Comparison of ENCODE assay signal across 1 cellular context in genomic region chr2:171630812-171631626, GRCh38.
TF ChIP-seq lines count a peak whose summit lies in the region.

No MANE protein-coding gene starts in this region.

TF ChIP-seq in K562, 482 proteins besides CTCF, POLR2A, EP300 and RAD21 (continued from another document and continues in another):
- no peak for TF ChIP-seq ZNF655 (CRISPR knock-in tag; IDR thresholded peaks at IDR 0.05)
- no peak for TF ChIP-seq NFE2 (IDR thresholded peaks at IDR 0.05; ENCODE audit: low read depth)
- TF ChIP-seq SNAPC5 (CRISPR knock-in tag; IDR thresholded peaks at IDR 0.05) = no peak
- peak; percentile 93 for TF ChIP-seq TCF3 (CRISPR knock-in tag; IDR thresholded peaks at IDR 0.05)
- no peak for TF ChIP-seq ZBTB1 (CRISPR knock-in tag; IDR thresholded peaks at IDR 0.05; ENCODE audit: borderline replicate concordance, low read depth)
- TF ChIP-seq DMBX1 (CRISPR knock-in tag; IDR thresholded peaks at IDR 0.05; ENCODE audit: borderline replicate concordance) = peak; percentile 90
- no peak for TF ChIP-seq ZC3H4 (CRISPR knock-in tag; IDR thresholded peaks at IDR 0.05; ENCODE audit: borderline replicate concordance)
- TF ChIP-seq ZNF175 (CRISPR knock-in tag; IDR thresholded peaks at IDR 0.05; ENCODE audit: low read depth) = peak; percentile 47; the same call in 1 of the 2 replicates
- TF ChIP-seq E2F4 (CRISPR knock-in tag; IDR thresholded peaks at IDR 0.05; ENCODE audit: low read depth) = no peak
- TF ChIP-seq TFAM (CRISPR knock-in tag; conservative IDR thresholded peaks at IDR 0.05) = no peak
- TF ChIP-seq ZNF507 (tag; conservative IDR thresholded peaks at IDR 0.05) = no peak
- no peak for TF ChIP-seq YBX1 (IDR thresholded peaks at IDR 0.05)
- peak; percentile 67; the same call in 1 of the 2 replicates for TF ChIP-seq ZNF274 (IDR thresholded peaks at IDR 0.05; ENCODE audit: borderline replicate concordance, low read depth, low read length)
- no peak for TF ChIP-seq ILF3 (IDR thresholded peaks at IDR 0.05; ENCODE audit: borderline replicate concordance)
- peak; percentile 47 for TF ChIP-seq SETDB1 (IDR thresholded peaks at IDR 0.05; ENCODE audit: low read length)
- no peak for TF ChIP-seq E2F6 (IDR thresholded peaks at IDR 0.05; ENCODE audit: borderline replicate concordance in 1 of 2, extremely low read depth in 1 of 2, insufficient read depth in 1 of 2, insufficient read length in 1 of 2, low read depth in 1 of 2, low read length in 1 of 2, poor library complexity in 1 of 2, severe bottlenecking in 1 of 2)
- no peak for TF ChIP-seq MAX (CRISPR knock-in tag; IDR thresholded peaks at IDR 0.05)
- TF ChIP-seq ZNF561 (CRISPR knock-in tag; conservative IDR thresholded peaks at IDR 0.05) = no peak
- no peak for TF ChIP-seq POLR2H (tag; IDR thresholded peaks at IDR 0.05; ENCODE audit: low read depth)
- TF ChIP-seq IRF2 (CRISPR knock-in tag; IDR thresholded peaks at IDR 0.05) = no peak
- TF ChIP-seq RUNX1 (IDR thresholded peaks at IDR 0.05; ENCODE audit: low read depth) = no peak
- peak; percentile 69 for TF ChIP-seq HDAC3 (IDR thresholded peaks at IDR 0.05; ENCODE audit: borderline replicate concordance, partially characterized antibody)
- TF ChIP-seq ZBTB26 (CRISPR knock-in tag; IDR thresholded peaks at IDR 0.05) = no peak
- TF ChIP-seq CREM (IDR thresholded peaks at IDR 0.05; ENCODE audit: low read depth) = 0 out of 2 replicates have a peak, but pooled peaks have one; percentile 30
- TF ChIP-seq ZBTB49 (CRISPR knock-in tag; IDR thresholded peaks at IDR 0.05; ENCODE audit: borderline replicate concordance) = no peak
- TF ChIP-seq CREB3L1 (IDR thresholded peaks at IDR 0.05; ENCODE audit: borderline replicate concordance, low read depth) = no peak
- no peak for TF ChIP-seq HNRNPL (IDR thresholded peaks at IDR 0.05; ENCODE audit: low read depth, low read length)
- TF ChIP-seq BACH1 (tag; IDR thresholded peaks at IDR 0.05) = no peak
- TF ChIP-seq DLX4 (CRISPR knock-in tag; IDR thresholded peaks at IDR 0.05) = no peak
- TF ChIP-seq ZNF551 (CRISPR knock-in tag; IDR thresholded peaks at IDR 0.05) = no peak
- peak; percentile 88 for TF ChIP-seq CC2D1A (IDR thresholded peaks at IDR 0.05)
- TF ChIP-seq ARID1B (IDR thresholded peaks at IDR 0.05) = peak; percentile 96
- TF ChIP-seq KLF10 (CRISPR knock-in tag; IDR thresholded peaks at IDR 0.05) = no peak
- no peak for TF ChIP-seq NR3C1 (CRISPR knock-in tag; IDR thresholded peaks at IDR 0.05)
- TF ChIP-seq SIRT6 (IDR thresholded peaks at IDR 0.05; ENCODE audit: low read depth, low read length) = no peak
- no peak for TF ChIP-seq MBD2 (IDR thresholded peaks at IDR 0.05; ENCODE audit: borderline replicate concordance, low read depth)
- no peak for TF ChIP-seq ZNF431 (CRISPR knock-in tag; IDR thresholded peaks at IDR 0.05)
- no peak for TF ChIP-seq NELFE (IDR thresholded peaks at IDR 0.05; ENCODE audit: insufficient read depth, insufficient read length)
- TF ChIP-seq ZEB2 (IDR thresholded peaks at IDR 0.05) = peak; percentile 90; the same call in 1 of the 2 replicates
- no peak for TF ChIP-seq PRDM10 (IDR thresholded peaks at IDR 0.05; ENCODE audit: partially characterized antibody)
- no peak for TF ChIP-seq PTRF (tag; IDR thresholded peaks at IDR 0.05)
- peak; percentile 97 for TF ChIP-seq SMAD4 (CRISPR knock-in tag; conservative IDR thresholded peaks at IDR 0.05)
- peak; percentile 94 for TF ChIP-seq MEIS2 (IDR thresholded peaks at IDR 0.05; ENCODE audit: partially characterized antibody)
- peak; percentile 44 for TF ChIP-seq BCOR (IDR thresholded peaks at IDR 0.05)
- TF ChIP-seq POLR2AphosphoS2 (IDR thresholded peaks at IDR 0.05; ENCODE audit: low read length) = no peak
- TF ChIP-seq NKRF (IDR thresholded peaks at IDR 0.05; ENCODE audit: borderline replicate concordance) = no peak
- TF ChIP-seq HINFP (tag; conservative IDR thresholded peaks at IDR 0.05; ENCODE audit: low read depth) = 0 out of 2 replicates have a peak, but pooled peaks have one; percentile 63
- no peak for TF ChIP-seq HNRNPK (IDR thresholded peaks at IDR 0.05; ENCODE audit: low read depth, low read length, poor library complexity, severe bottlenecking)
- TF ChIP-seq ZBTB9 (CRISPR knock-in tag; IDR thresholded peaks at IDR 0.05) = peak; percentile 92
- no peak for TF ChIP-seq NR2C2 (CRISPR knock-in tag; IDR thresholded peaks at IDR 0.05)
- TF ChIP-seq NR2C2 (tag; IDR thresholded peaks at IDR 0.05) = no peak
